Comparison of ENCODE assay signal across 21 cellular contexts in the genomic region with DNA sequence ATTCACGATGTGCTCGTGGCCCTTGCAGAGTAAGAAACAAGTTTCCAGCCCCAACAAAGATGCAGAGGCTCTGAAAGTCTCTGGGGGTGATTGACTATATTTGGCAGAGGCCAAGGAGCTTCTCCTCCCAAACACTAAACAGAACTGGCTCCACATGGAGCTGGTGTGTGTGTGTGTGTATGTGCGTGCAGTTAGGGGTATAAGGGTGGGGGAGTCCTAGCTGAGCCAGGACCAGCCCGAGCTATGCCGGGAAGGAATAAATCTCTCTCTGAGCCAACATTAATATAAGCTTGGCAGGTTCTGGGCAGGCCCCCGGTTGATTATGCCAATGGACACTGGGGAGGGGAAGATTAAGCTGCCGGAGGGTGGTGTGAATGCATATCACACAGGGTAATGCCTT.
DNase-seq lines count a peak whose midpoint lies in the region; ATAC-seq and TF ChIP-seq lines count a peak whose summit lies in the region.
"Had no signal": no experiment of that assay in that cellular context is flagged by ENCODE, and none has a peak within 500 bp of the region (broad histone marks: within the 10 kb centered on the region; RNA-seq: fewer than 3 reads in every experiment).

No MANE protein-coding gene starts in this region.

- H3K4me1 Mint-ChIP-seq in activated CD8-positive, alpha-beta T cell treated with anti-CD3 and anti-CD28 coated beads for 36 hours (ENCODE audit: low read depth): no peaks in the 10 kb centered on the region
- H3K4me1 Mint-ChIP-seq: CD8-positive, alpha-beta memory T cell; IgD-negative memory B cell had no signal

- H3K36me3 ChIP-seq in transverse colon: no peaks in the 10 kb centered on the region

- peaks cover 2% of the 10 kb centered on the region for H3K9me3 Mint-ChIP-seq in activated CD8-positive, alpha-beta T cell treated with anti-CD3 and anti-CD28 coated beads for 36 hours
- H3K9me3 Mint-ChIP-seq: HFFc6, IgD-negative memory B cell had no signal

- H3K27me3 Mint-ChIP-seq in activated CD8-positive, alpha-beta T cell treated with anti-CD3 and anti-CD28 coated beads for 36 hours: no peaks in the 10 kb centered on the region

- in situ Hi-C loops in transverse colon (cut with MboI; ENCODE audit: low pct_ligation_motif_present in 1 of 4, low pct_unique_long_range_greater_than_20kb in 1 of 4, low sequenced_read_pairs in 3 of 4): no loop called here

- WGBS in transverse colon (ENCODE audit: low coverage in 1 of 2), 2 donors: 49 to 50% methylated on average over 2 to 7 of the region's 7 CpGs

- peak; percentile 68 for ATAC-seq in omental fat pad (ENCODE audit: low FRiP score)
- no peak for ATAC-seq in activated CD8-positive, alpha-beta T cell treated with anti-CD3 and anti-CD28 coated beads for 36 hours
- ATAC-seq in HG03432 (IDR thresholded peaks at IDR 0.05; ENCODE audit: unreplicated experiment): no peak
- ATAC-seq: PC-3 had no signal

- peak; percentile 92 for DNase-seq in NCI-H446 treated with DMSO at 0.1 percent for 48 hours (lab: John Stamatoyannopoulos, UW)
- peak; percentile 81 for DNase-seq in fibroblast of the aortic adventitia (ENCODE audit: low read depth)
- DNase-seq in omental fat pad (ENCODE audit: low spot score): no peak
- DNase-seq in transverse colon: peak; percentile 14
- no peak for DNase-seq in EL
- no peak for DNase-seq in effector CD4-positive, alpha-beta T cell
- no peak for DNase-seq in activated CD8-positive, alpha-beta T cell treated with anti-CD3 and anti-CD28 coated beads for 36 hours
- DNase-seq: C1 segment of cervical spinal cord; CD8-positive, alpha-beta memory T cell; HFFc6; Kasumi-1; MM.1S; NCI-H1092; NCI-H1436 treated with DMSO at 0.1 percent for 48 hours; NCI-H2029; NCI-H774; PC-3; SIG-M5 had no signal

- no peak overlapping the region for H3K4me3 Mint-ChIP-seq in activated CD8-positive, alpha-beta T cell treated with anti-CD3 and anti-CD28 coated beads for 36 hours
- H3K4me3 Mint-ChIP-seq: CD8-positive, alpha-beta memory T cell; HFFc6; IgD-negative memory B cell had no signal

- H3K27ac ChIP-seq in transverse colon: peak overlapping the region in 3 of 4 donors; percentile 22 to 66 (median 52)
- H3K27ac ChIP-seq: RWPE1 had no signal

- TF ChIP-seq POLR2A in transverse colon (IDR thresholded peaks at IDR 0.05): no peak

- TF ChIP-seq CTCF in fibroblast of the aortic adventitia (IDR thresholded peaks at IDR 0.05; ENCODE audit: insufficient read depth, low read length): no peak
- TF ChIP-seq CTCF in omental fat pad (IDR thresholded peaks at IDR 0.05): no peak
- TF ChIP-seq CTCF in transverse colon (IDR thresholded peaks at IDR 0.05): no peak
- no peak for TF ChIP-seq CTCF in activated CD8-positive, alpha-beta T cell treated with anti-CD3 and anti-CD28 coated beads for 36 hours (IDR thresholded peaks at IDR 0.05)

- no peak overlapping the region for H3K27ac Mint-ChIP-seq in activated CD8-positive, alpha-beta T cell treated with anti-CD3 and anti-CD28 coated beads for 36 hours
- H3K27ac Mint-ChIP-seq: HFFc6, IgD-negative memory B cell had no signal

- H3K4me3 ChIP-seq in fibroblast of the aortic adventitia (ENCODE audit: low read depth, low read length): no peak overlapping the region
- H3K4me3 ChIP-seq in transverse colon: no peak overlapping the region

- TF ChIP-seq EP300 in transverse colon (IDR thresholded peaks at IDR 0.05; ENCODE audit: low read depth): peak; percentile 58

- H3K27me3 ChIP-seq in transverse colon: no peaks in the 10 kb centered on the region

- H3K4me1 ChIP-seq in transverse colon: no peaks in the 10 kb centered on the region

- no peaks in the 10 kb centered on the region for H3K36me3 Mint-ChIP-seq in activated CD8-positive, alpha-beta T cell treated with anti-CD3 and anti-CD28 coated beads for 36 hours (ENCODE audit: low read depth)
- H3K36me3 Mint-ChIP-seq: IgD-negative memory B cell had no signal

- CTCF ChIA-PET in activated CD8-positive, alpha-beta T cell treated with anti-CD3 and anti-CD28 coated beads for 36 hours (lab: Charles Lee): no interaction called here

- POLR2A ChIA-PET in activated CD8-positive, alpha-beta T cell treated with anti-CD3 and anti-CD28 coated beads for 36 hours (lab: Charles Lee): no interaction called here

- H3K9me3 ChIP-seq in transverse colon: no peaks in the 10 kb centered on the region

- intact Hi-C loops in transverse colon (cut with DNase I; ENCODE audit: low total_unique reads): no loop called here
- intact Hi-C loops in activated CD8-positive, alpha-beta T cell treated with anti-CD3 and anti-CD28 coated beads for 36 hours (cut with micrococcal nuclease): loop anchor here (10.0 kb wide), 1 partner anchor 47 kb away; no protein-coding TSS in a partner anchor

Comparison
In these comparisons a context has a peak if more than half of its experiments do, and no peak if none do; other contexts are left out.
1. DNase-seq: peak in NCI-H446 treated with DMSO at 0.1 percent for 48 hours (single experiment), fibroblast of the aortic adventitia (single experiment) and transverse colon (single experiment); none in omental fat pad (single experiment), EL (single experiment), effector CD4-positive, alpha-beta T cell (single experiment) and activated CD8-positive, alpha-beta T cell treated with anti-CD3 and anti-CD28 coated beads for 36 hours (single experiment).